ENCODE assay signal across 28 cellular contexts in genomic region chr2:202261531-202261930, GRCh38. TPM values are rescaled to one million over a fixed set of nuclear protein-coding genes. Genes with fewer than 3 reads are reported as not detected.
DNase-seq lines count a peak whose midpoint lies in the region; ATAC-seq, FAIRE-seq and TF ChIP-seq lines count a peak whose summit lies in the region.
"Had no signal": no experiment of that assay in that cellular context is flagged by ENCODE, and none has a peak within 500 bp of the region (broad histone marks: within the 10 kb centered on the region; RNA-seq: fewer than 3 reads in every experiment).

No MANE protein-coding gene starts in this region.

- H3K4me1 Mint-ChIP-seq in glutamatergic neuron (ENCODE audit: low read depth, unreplicated experiment): no peaks in the 10 kb centered on the region
- H3K4me1 Mint-ChIP-seq: natural killer cell had no signal

- H3K27me3 ChIP-seq in RWPE2 (ENCODE audit: insufficient read depth, poor library complexity, severe bottlenecking): no peaks in the 10 kb centered on the region
- H3K27me3 ChIP-seq: BE2C, brain microvascular endothelial cell, Peyer's patch, tibial artery, vagina had no signal

- H3K27me3 Mint-ChIP-seq in glutamatergic neuron (ENCODE audit: unreplicated experiment): peaks cover 2% of the 10 kb centered on the region
- H3K27me3 Mint-ChIP-seq: activated CD4-positive, alpha-beta memory T cell treated with anti-CD3 and anti-CD28 coated beads, Interleukin-2, amount 10 ng/mL, durations not matched to agents 7 days and 5 days had no signal

- POLR2A ChIA-PET in A549 (lab: Yijun Ruan, JAX): no interaction called here

- no peaks in the 10 kb centered on the region for H3K36me3 Mint-ChIP-seq in glutamatergic neuron (ENCODE audit: unreplicated experiment)
- H3K36me3 Mint-ChIP-seq: activated naive CD4-positive, alpha-beta T cell treated with anti-CD3 and anti-CD28 coated beads, Interleukin-2, amount 10 ng/mL, durations not matched to agents 7 days and 5 days; natural killer cell had no signal

- FAIRE-seq in A549 (lab: Jason Lieb, UNC): no peak
- FAIRE-seq: frontal cortex had no signal

- peaks cover 11% of the 10 kb centered on the region for H3K4me1 ChIP-seq in A549
- peaks cover 3% of the 10 kb centered on the region for H3K4me1 ChIP-seq in RWPE2 (ENCODE audit: insufficient read depth, poor library complexity, severe bottlenecking)
- H3K4me1 ChIP-seq: BE2C, Peyer's patch had no signal

- no peak for TF ChIP-seq EP300 in A549 (IDR thresholded peaks at IDR 0.05)

- no peak overlapping the region for H3K4me3 Mint-ChIP-seq in glutamatergic neuron (ENCODE audit: unreplicated experiment)
- H3K4me3 Mint-ChIP-seq: activated CD4-positive, alpha-beta memory T cell treated with anti-CD3 and anti-CD28 coated beads, Interleukin-2, amount 10 ng/mL, durations not matched to agents 7 days and 5 days; activated naive CD4-positive, alpha-beta T cell treated with anti-CD3 and anti-CD28 coated beads, Interleukin-2, amount 10 ng/mL, durations not matched to agents 7 days and 5 days; natural killer cell; T-helper 2 cell treated with Interferon-gamma antibody and Interleukin-4, amounts not matched to agents 5 μg/mL and 100 μg/mL, for 36 hours had no signal

- no peak for TF ChIP-seq RAD21 in A549 (conservative IDR thresholded peaks at IDR 0.05 in 1 of 2, IDR thresholded peaks at IDR 0.05 in 1 of 2)

- H3K9me3 Mint-ChIP-seq in glutamatergic neuron (ENCODE audit: unreplicated experiment): peaks cover 4% of the 10 kb centered on the region
- H3K9me3 Mint-ChIP-seq: activated CD4-positive, alpha-beta memory T cell treated with anti-CD3 and anti-CD28 coated beads, Interleukin-2, amount 10 ng/mL, durations not matched to agents 7 days and 5 days; activated naive CD4-positive, alpha-beta T cell treated with anti-CD3 and anti-CD28 coated beads, Interleukin-2, amount 10 ng/mL, durations not matched to agents 7 days and 5 days; natural killer cell; T-helper 2 cell treated with Interferon-gamma antibody and Interleukin-4, amounts not matched to agents 5 μg/mL and 100 μg/mL, for 36 hours had no signal

- H3K9me3 ChIP-seq in A549 (no peaks in the 10 kb centered on the region), RWPE2 (ENCODE audit: severe bottlenecking) (no peaks in the 10 kb centered on the region)
- H3K9me3 ChIP-seq: BE2C, mucosa of descending colon, Peyer's patch, tibial artery, vagina had no signal

- no peak for TF ChIP-seq POLR2A in A549 (IDR thresholded peaks at IDR 0.05; ENCODE audit: low read length)

- TF ChIP-seq CTCF in A549 (IDR thresholded peaks at IDR 0.05): no peak
- no peak for TF ChIP-seq CTCF in RWPE2 (IDR thresholded peaks at IDR 0.05; ENCODE audit: poor library complexity, severe bottlenecking)
- no peak for TF ChIP-seq CTCF in glutamatergic neuron (IDR thresholded peaks at IDR 0.05; ENCODE audit: partially characterized antibody, unreplicated experiment)

- H3K27ac Mint-ChIP-seq in glutamatergic neuron (ENCODE audit: unreplicated experiment): no peak overlapping the region
- H3K27ac Mint-ChIP-seq: activated CD4-positive, alpha-beta memory T cell treated with anti-CD3 and anti-CD28 coated beads, Interleukin-2, amount 10 ng/mL, durations not matched to agents 7 days and 5 days; activated naive CD4-positive, alpha-beta T cell treated with anti-CD3 and anti-CD28 coated beads, Interleukin-2, amount 10 ng/mL, durations not matched to agents 7 days and 5 days; natural killer cell; T-helper 2 cell treated with Interferon-gamma antibody and Interleukin-4, amounts not matched to agents 5 μg/mL and 100 μg/mL, for 36 hours had no signal

- CTCF ChIA-PET in A549 (lab: Yijun Ruan, JAX): interaction anchor here (0.7 kb wide), 1 partner anchor 1127 kb away, joined by 3 read pairs; no protein-coding TSS in a partner anchor

- H3K4me3 ChIP-seq in A549 (no peak overlapping the region), RWPE2 (ENCODE audit: severe bottlenecking) (no peak overlapping the region)
- H3K4me3 ChIP-seq: lung, mucosa of descending colon, Peyer's patch, tibial artery, vagina had no signal

- H3K27ac ChIP-seq in A549: no peak overlapping the region
- H3K27ac ChIP-seq in RWPE2 (ENCODE audit: poor library complexity, severe bottlenecking): peak overlapping the region; percentile 5
- no peak overlapping the region for H3K27ac ChIP-seq in caudate nucleus (ENCODE audit: low read depth, low read length)
- H3K27ac ChIP-seq: brain microvascular endothelial cell, KMS-11, Peyer's patch, tibial artery, vagina had no signal

- DNase-seq in A549 (ENCODE audit: low read depth in 1 of 2, low spot score in 1 of 2) (peak in 1 of 2 experiments; percentile 32), ELR (ENCODE audit: low read depth) (peak; percentile 43), RWPE2 (ENCODE audit: low spot score) (no peak), fibroblast of peridontal ligament (ENCODE audit: extremely low read depth) (peak; percentile 54), NCI-H446 treated with DMSO at 0.1 percent for 48 hours (lab: John Stamatoyannopoulos, UW) (no peak), caudate nucleus (lab: John Stamatoyannopoulos, UW) (no peak), glutamatergic neuron (no peak)
- DNase-seq: activated CD4-positive, alpha-beta memory T cell treated with anti-CD3 and anti-CD28 coated beads, Interleukin-2, amount 10 ng/mL, durations not matched to agents 7 days and 5 days; activated CD8-positive, alpha-beta memory T cell treated with anti-CD3 and anti-CD28 coated beads, Interleukin-2, amount 50 U/mL, for 4 hours; activated naive CD4-positive, alpha-beta T cell treated with anti-CD3 and anti-CD28 coated beads, Interleukin-2, amount 10 ng/mL, durations not matched to agents 7 days and 5 days; BE2C; brain microvascular endothelial cell; effector CD4-positive, alpha-beta T cell; mucosa of descending colon; natural killer cell; NCI-H1417; NCI-H2081; NCI-H2227 treated with DMSO at 0.1 percent for 48 hours; Peyer's patch; stimulated activated CD4-positive, alpha-beta T cell treated with anti-CD3 and anti-CD28 coated beads, Interleukin-15, amount 100 ng/mL, for 24 hours; stimulated activated CD4-positive, alpha-beta T cell treated with anti-CD3 and anti-CD28 coated beads, Interleukin-4, amount 100 ng/mL, for 4 hours; tibial artery had no signal

- H3K36me3 ChIP-seq in RWPE2 (ENCODE audit: low read depth): peaks cover 8% of the 10 kb centered on the region
- H3K36me3 ChIP-seq: brain microvascular endothelial cell, Peyer's patch, tibial artery, vagina had no signal

- WGBS in A549 (ENCODE audit: missing lambda C conversion rate): 50% methylated on average over 4 of the region's 4 CpGs

- ATAC-seq in A549 (no peak), RWPE2 (ENCODE audit: low read depth) (peak; percentile 15; the same call in 2 of the 3 replicates), HG02973 (IDR thresholded peaks at IDR 0.05; ENCODE audit: unreplicated experiment) (no peak)
- ATAC-seq: mucosa of descending colon, natural killer cell had no signal

- peak overlapping the region; percentile 29; the same call in 2 of the 3 replicates for H3K4me2 ChIP-seq in A549
- H3K4me2 ChIP-seq: KMS-11 had no signal

TF ChIP-seq in A549, 52 proteins besides CTCF, POLR2A, EP300 and RAD21:
- peak in 1 of 2 experiments; percentile 15; a peak in 1 of 4 replicates for TF ChIP-seq CEBPB (IDR thresholded peaks at IDR 0.05)
- TF ChIP-seq ZNF302 (CRISPR knock-in tag; IDR thresholded peaks at IDR 0.05): no peak

RNA-seq across cellular contexts. Expression of gene NOP58, which starts 4.0 kb away (rescaled TPM):
- polyA plus RNA-seq in A549 (2011; rRNA removed) (105 and 172 TPM in 2 replicates), A549 (2017; fragmentation: RNase III; extraction: RNeasy Plus Mini Kit Qiagen cat#74134 plus additional on column Dnase treatment) (106 to 132 TPM (median 112 TPM) in 3 replicates)
- 50.7 and 58.2 TPM in 2 replicates for polyA plus RNA-seq in A549 (2012; cell fraction: cytosol; rRNA removed)
- polyA plus RNA-seq in A549 (2012; cell fraction: nucleus; rRNA removed): 57.8 and 104 TPM in 2 replicates
- 28.4 and 47.3 TPM in 2 replicates for polyA minus RNA-seq in A549 (2011; rRNA and poly(A)+ RNA removed)
- 49.6 TPM for total RNA-seq in glutamatergic neuron (ENCODE audit: unreplicated experiment)

RNA-seq across cellular contexts. Expression of gene SUMO1, which starts 23.1 kb away (rescaled TPM):
- 138 and 206 TPM in 2 replicates for polyA plus RNA-seq in A549 (2011; rRNA removed)
- 43.0 and 43.2 TPM in 2 replicates for polyA plus RNA-seq in A549 (2012; cell fraction: cytosol; rRNA removed)
- polyA plus RNA-seq in A549 (2012; cell fraction: nucleus; rRNA removed): 8.2 and 13.8 TPM in 2 replicates
- 260 to 316 TPM (median 309 TPM) in 3 replicates for polyA plus RNA-seq in A549 (2017; fragmentation: RNase III; extraction: RNeasy Plus Mini Kit Qiagen cat#74134 plus additional on column Dnase treatment)
- polyA minus RNA-seq in A549 (2011; rRNA and poly(A)+ RNA removed): 41.0 and 45.7 TPM in 2 replicates
- total RNA-seq in glutamatergic neuron (ENCODE audit: unreplicated experiment): 111 TPM

Comparison
In these comparisons a context has a peak if more than half of its experiments do, and no peak if none do; other contexts are left out.
1. DNase-seq: peak in ELR (single experiment) and fibroblast of peridontal ligament (single experiment); none in RWPE2 (single experiment), NCI-H446 treated with DMSO at 0.1 percent for 48 hours (single experiment), caudate nucleus (0 of 61) and glutamatergic neuron (single experiment).